In the genomic region with DNA sequence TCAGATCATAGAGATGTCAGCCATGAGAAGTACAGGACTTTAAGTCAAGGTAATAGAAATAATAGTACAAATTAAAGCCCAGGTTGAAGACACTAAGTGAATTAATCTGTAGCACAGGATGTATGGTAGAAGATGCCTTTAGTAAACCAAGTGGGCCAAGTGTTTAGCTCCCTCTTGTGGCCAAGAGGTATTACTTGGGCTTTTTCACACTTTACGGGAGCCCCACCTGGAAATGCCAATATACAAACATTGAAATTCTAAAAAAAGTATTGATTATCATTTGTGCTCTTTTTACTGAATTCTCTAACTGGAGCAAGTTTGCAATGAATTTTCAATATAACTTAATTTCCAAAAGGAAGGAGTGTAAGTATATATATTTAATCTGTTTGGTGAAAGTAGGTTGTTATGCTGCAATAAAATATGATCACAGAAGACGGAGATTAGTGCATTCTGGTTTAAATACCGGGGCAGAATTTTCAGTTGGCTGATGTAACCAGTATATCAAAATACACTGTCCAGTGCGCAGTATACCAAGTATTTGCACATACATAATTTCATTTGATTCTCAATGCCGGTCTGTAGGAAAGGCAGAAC, we compare ENCODE assay signal across 9 cellular contexts.
DNase-seq lines count a peak whose midpoint lies in the region; ATAC-seq, FAIRE-seq and TF ChIP-seq lines count a peak whose summit lies in the region.
"Had no signal": no experiment of that assay in that cellular context is flagged by ENCODE, and none has a peak within 500 bp of the region (broad histone marks: within the 10 kb centered on the region; RNA-seq: fewer than 3 reads in every experiment).

No MANE protein-coding gene starts in this region.

- H3F3A ChIP-seq in GM23338 (replicated peaks; ENCODE audit: low read depth), result no peaks in the 10 kb centered on the region

- H4K8ac ChIP-seq in mesenchymal stem cell (ENCODE audit: low read length), result no peak overlapping the region

- CTCF ChIA-PET in A673 (lab: Charles Lee), result no interaction called here

- H2BK5ac ChIP-seq in mesenchymal stem cell (ENCODE audit: low read depth, low read length, poor library complexity, severe bottlenecking), result no peak overlapping the region

- H3K4me1 ChIP-seq in A673 (ENCODE audit: insufficient read depth, low read length, poor library complexity, severe bottlenecking) (no peaks in the 10 kb centered on the region), GM23338 (ENCODE audit: insufficient read depth) (no peaks in the 10 kb centered on the region), KMS-11 (ENCODE audit: low read depth, poor library complexity, severe bottlenecking) (no peaks in the 10 kb centered on the region), SJCRH30 (no peaks in the 10 kb centered on the region), mesenchymal stem cell (ENCODE audit: control insufficient read depth, insufficient read depth, low read depth, low read length) (no peaks in the 10 kb centered on the region)
- H3K4me1 ChIP-seq: SJSA1 had no signal

- H3K14ac ChIP-seq in mesenchymal stem cell (ENCODE audit: low read length in 2 of 2), result no peak overlapping the region

- no peak overlapping the region for H2BK12ac ChIP-seq in mesenchymal stem cell (ENCODE audit: low read length in 2 of 2)

- no peaks in the 10 kb centered on the region for H3K9me2 ChIP-seq in GM23338 (ENCODE audit: insufficient read depth)

- H3K79me2 ChIP-seq in GM23338 (replicated peaks; ENCODE audit: insufficient read depth) (peaks cover 53% of the 10 kb centered on the region), KMS-11 (ENCODE audit: insufficient read depth, low read depth) (no peaks in the 10 kb centered on the region)

- H3K18ac ChIP-seq in mesenchymal stem cell (ENCODE audit: low read depth in 1 of 2, low read length in 2 of 2), result no peak overlapping the region

- H3K27ac Mint-ChIP-seq in GM23338, result no peak overlapping the region

- no peak overlapping the region for H3K23ac ChIP-seq in mesenchymal stem cell (ENCODE audit: low read length in 2 of 2)

- TF ChIP-seq CTCF in A673 (conservative IDR thresholded peaks at IDR 0.05; ENCODE audit: low read depth, low read length), result peak; percentile 86
- peak; percentile 78 to 93 for TF ChIP-seq CTCF in GM23338 (conservative IDR thresholded peaks at IDR 0.05; ENCODE audit: low read depth in 2 of 2)
- peak; percentile 83 for TF ChIP-seq CTCF in KMS-11 (conservative IDR thresholded peaks at IDR 0.05; ENCODE audit: low read depth, low read length)

- H3K4me3 ChIP-seq in A673 (ENCODE audit: low read depth, low read length, poor library complexity, severe bottlenecking) (no peak overlapping the region), GM23338 (no peak overlapping the region), KMS-11 (IDR thresholded peaks at IDR 0.05; ENCODE audit: insufficient read depth, low read depth, low read length) (no peak overlapping the region), SJCRH30 (no peak overlapping the region), mesenchymal stem cell (ENCODE audit: insufficient read depth in 1 of 2, low read depth in 1 of 2, low read length in 2 of 2) (no peak overlapping the region)
- H3K4me3 ChIP-seq: SJSA1 had no signal

- no peak overlapping the region for H3K9ac ChIP-seq in KMS-11
- H3K9ac ChIP-seq in mesenchymal stem cell (ENCODE audit: low read length), result no peak overlapping the region

- no peak overlapping the region for H2BK15ac ChIP-seq in mesenchymal stem cell (ENCODE audit: low read depth, poor library complexity, severe bottlenecking)

- H3K27ac ChIP-seq in A673 (ENCODE audit: low read depth, low read length, poor library complexity, severe bottlenecking) (no peak overlapping the region), GM23338 (ENCODE audit: low read depth) (no peak overlapping the region), KMS-11 (no peak overlapping the region), SJCRH30 (no peak overlapping the region), mesenchymal stem cell (ENCODE audit: low read length, poor library complexity, severe bottlenecking) (no peak overlapping the region)
- H3K27ac ChIP-seq: SJSA1 had no signal

- no peak overlapping the region for H3K4ac ChIP-seq in mesenchymal stem cell (ENCODE audit: low read depth in 1 of 2, low read length in 2 of 2)

- peaks cover 14% of the 10 kb centered on the region; the same call in 2 of the 3 replicates for H3K36me3 Mint-ChIP-seq in GM23338 (ENCODE audit: low read depth)

- WGBS in mesenchymal stem cell, result 82% methylated on average over 2 of the region's 5 CpGs

- H2AK5ac ChIP-seq in mesenchymal stem cell (ENCODE audit: low read length, severe bottlenecking), result no peak overlapping the region

- H3K4me1 Mint-ChIP-seq in GM23338, result peaks cover under 1% of the 10 kb centered on the region; the same call in 2 of the 3 replicates

- H4K20me1 ChIP-seq in GM23338 (replicated peaks; ENCODE audit: insufficient read depth) (no peaks in the 10 kb centered on the region), KMS-11 (ENCODE audit: insufficient read depth) (no peaks in the 10 kb centered on the region)

- POLR2A ChIA-PET in A673 (lab: Charles Lee; ENCODE audit: low non-redundant PET), result no interaction called here

- H3K4me2 ChIP-seq in GM23338 (no peak overlapping the region), KMS-11 (no peak overlapping the region), mesenchymal stem cell (ENCODE audit: low read length, poor library complexity, severe bottlenecking) (no peak overlapping the region)

- peak; percentile 38 for FAIRE-seq in colon (lab: Jason Lieb, UNC)

- H4K91ac ChIP-seq in mesenchymal stem cell (ENCODE audit: low read length), result no peak overlapping the region

- H3K27me3 ChIP-seq in A673 (replicated peaks; ENCODE audit: insufficient read depth, low read depth, low read length, poor library complexity), result no peaks in the 10 kb centered on the region
- H3K27me3 ChIP-seq in GM23338 (ENCODE audit: insufficient read depth), result no peaks in the 10 kb centered on the region
- H3K27me3 ChIP-seq in KMS-11 (ENCODE audit: insufficient read depth, low read depth), result no peaks in the 10 kb centered on the region
- H3K27me3 ChIP-seq in SJCRH30, result no peaks in the 10 kb centered on the region
- H3K27me3 ChIP-seq in mesenchymal stem cell (ENCODE audit: control insufficient read depth in 1 of 2, insufficient read depth in 1 of 2, low read length in 2 of 2), result no peaks in the 10 kb centered on the region
- H3K27me3 ChIP-seq: SJSA1 had no signal

- H2AFZ ChIP-seq in GM23338, result no peak overlapping the region
- H2AFZ ChIP-seq in KMS-11 (ENCODE audit: low read depth), result no peak overlapping the region
- H2AFZ ChIP-seq in mesenchymal stem cell (ENCODE audit: low read depth, low read length), result no peak overlapping the region

- no TSS peak for BruUV-seq in A673 (replicated peaks; lab: Mats Ljungman, UMichigan)

- ATAC-seq in GM23338, result peak; percentile 80

- intact Hi-C loops in A673 (cut with micrococcal nuclease; ENCODE audit: unreplicated experiment), result loop anchor here (10.0 kb wide), 1 partner anchor 236 kb away; no protein-coding TSS in a partner anchor

- peak; percentile 67 for DNase-seq in A673 (ENCODE audit: low spot score)
- peak; percentile 35 for DNase-seq in ELF-1 (ENCODE audit: low read depth, low spot score)
- peak; percentile 79 for DNase-seq in GM23338 (ENCODE audit: low spot score)
- DNase-seq in SJCRH30, result peak; percentile 17 to 65
- peak; percentile 69 for DNase-seq in mesenchymal stem cell
- no peak for DNase-seq in GM19240 (ENCODE audit: insufficient read length, low spot score)

- no peak overlapping the region for H3K4me3 Mint-ChIP-seq in GM23338

- H3K27me3 Mint-ChIP-seq in GM23338 (ENCODE audit: insufficient read depth, low read depth, poor library complexity), result peaks cover 2% of the 10 kb centered on the region

- H3K36me3 ChIP-seq in A673 (ENCODE audit: insufficient read depth, low read length, poor library complexity, severe bottlenecking) (no peaks in the 10 kb centered on the region), GM23338 (ENCODE audit: insufficient read depth) (no peaks in the 10 kb centered on the region), KMS-11 (ENCODE audit: insufficient read depth) (no peaks in the 10 kb centered on the region; the same call in 1 of the 2 replicates), SJCRH30 (no peaks in the 10 kb centered on the region), mesenchymal stem cell (ENCODE audit: control insufficient read depth in 1 of 2, insufficient read depth in 2 of 2, low read depth in 1 of 2, low read length in 2 of 2) (no peaks in the 10 kb centered on the region)
- H3K36me3 ChIP-seq: SJSA1 had no signal

- peaks cover 3% of the 10 kb centered on the region for H3K79me1 ChIP-seq in mesenchymal stem cell (replicated peaks; ENCODE audit: low read length, poor library complexity, severe bottlenecking)

- no peak overlapping the region for H2BK120ac ChIP-seq in mesenchymal stem cell (ENCODE audit: low read depth, low read length)

- peaks cover 2% of the 10 kb centered on the region; the same call in 1 of the 3 replicates for H3K9me3 Mint-ChIP-seq in GM23338

- no peaks in the 10 kb centered on the region for H3K9me3 ChIP-seq in A673 (ENCODE audit: low read depth, low read length, poor library complexity, severe bottlenecking)
- H3K9me3 ChIP-seq in SJCRH30 (replicated peaks), result no peaks in the 10 kb centered on the region
- H3K9me3 ChIP-seq in mesenchymal stem cell (ENCODE audit: control insufficient read depth, low read length), result no peaks in the 10 kb centered on the region
- H3K9me3 ChIP-seq: SJSA1 had no signal
